Comparison of ENCODE assay signal across 18 cellular contexts in genomic region chr1:42178249-42178648, GRCh38.
DNase-seq lines count a peak whose midpoint lies in the region; ATAC-seq and TF ChIP-seq lines count a peak whose summit lies in the region.
"Had no signal": no experiment of that assay in that cellular context is flagged by ENCODE, and none has a peak within 500 bp of the region (broad histone marks: within the 10 kb centered on the region; RNA-seq: fewer than 3 reads in every experiment).

No MANE protein-coding gene starts in this region.

- H3K27me3 Mint-ChIP-seq in nephron progenitor cell (ENCODE audit: low read depth, poor library complexity): no peaks in the 10 kb centered on the region
- H3K27me3 Mint-ChIP-seq: stimulated activated naive B cell treated with anti-CD40 and anti-IgM and Interleukin-4, amounts not matched to agents 10 μg/mL and 1 μg/mL and 100 μg/mL, for 72 hours had no signal

- H3K4me3 Mint-ChIP-seq in nephron progenitor cell: no peak overlapping the region
- H3K4me3 Mint-ChIP-seq: CD8-positive, alpha-beta T cell; stimulated activated naive B cell treated with anti-CD40 and anti-IgM and Interleukin-4, amounts not matched to agents 10 μg/mL and 1 μg/mL and 100 μg/mL, for 72 hours had no signal

- H3K4me1 Mint-ChIP-seq in nephron progenitor cell: peaks cover 6% of the 10 kb centered on the region

- peak overlapping the region; percentile 48 for H3K27ac Mint-ChIP-seq in nephron progenitor cell
- H3K27ac Mint-ChIP-seq: CD8-positive, alpha-beta T cell; stimulated activated naive B cell treated with anti-CD40 and anti-IgM and Interleukin-4, amounts not matched to agents 10 μg/mL and 1 μg/mL and 100 μg/mL, for 72 hours had no signal

- TF ChIP-seq CTCF in choroid plexus epithelial cell (conservative IDR thresholded peaks at IDR 0.05; ENCODE audit: low read depth, low read length): no peak
- TF ChIP-seq CTCF in nephron progenitor cell (IDR thresholded peaks at IDR 0.05): no peak

- H3K36me3 Mint-ChIP-seq in nephron progenitor cell (ENCODE audit: low read depth): peaks cover 4% of the 10 kb centered on the region

- peak; percentile 19 for DNase-seq in COLO829 (ENCODE audit: low spot score)
- peak; percentile 29 for DNase-seq in OCI-M1 (lab: John Stamatoyannopoulos, UW)
- DNase-seq in choroid plexus epithelial cell (ENCODE audit: low read depth): peak; percentile 21
- no peak for DNase-seq in nephron progenitor cell
- no peak for DNase-seq in SIG-M5 (lab: John Stamatoyannopoulos, UW)
- DNase-seq in activated CD4-positive, alpha-beta T cell treated with anti-CD3 and anti-CD28 coated beads for 48 hours: no peak
- DNase-seq in DMS 273 treated with DMSO at 0.1 percent for 48 hours (lab: John Stamatoyannopoulos, UW): no peak
- DNase-seq: activated CD4-positive, alpha-beta T cell treated with anti-CD3 and anti-CD28 coated beads, Interleukin-2, amount 50 U/mL, for 48 hours; activated effector memory CD4-positive, alpha-beta T cell treated with Interleukin-2 at 50 U/mL for 16 hours; CD8-positive, alpha-beta T cell; gastrocnemius medialis; KBM-7; NCI-H187 treated with DMSO at 0.1 percent for 48 hours; NCI-H510A; stimulated activated naive B cell treated with anti-CD40 and anti-IgM and Interleukin-4, amounts not matched to agents 10 μg/mL and 1 μg/mL and 100 μg/mL, for 72 hours; tibial artery had no signal

- H3K9me3 Mint-ChIP-seq in nephron progenitor cell: no peaks in the 10 kb centered on the region
- H3K9me3 Mint-ChIP-seq: CD8-positive, alpha-beta T cell; stimulated activated naive B cell treated with anti-CD40 and anti-IgM and Interleukin-4, amounts not matched to agents 10 μg/mL and 1 μg/mL and 100 μg/mL, for 72 hours had no signal

- no peak for ATAC-seq in GM18907 (IDR thresholded peaks at IDR 0.05; ENCODE audit: unreplicated experiment)
- ATAC-seq: CD8-positive, alpha-beta T cell; gastrocnemius medialis; stimulated activated naive B cell treated with anti-CD40 and anti-IgM and Interleukin-4, amounts not matched to agents 10 μg/mL and 1 μg/mL and 100 μg/mL, for 72 hours had no signal

- H3K4me3 ChIP-seq in choroid plexus epithelial cell (ENCODE audit: low read depth, low read length): no peak overlapping the region
- H3K4me3 ChIP-seq: gastrocnemius medialis, HAP-1, tibial artery had no signal

Comparison
In these comparisons a context has a peak if more than half of its experiments do, and no peak if none do; other contexts are left out.
1. DNase-seq: peak in COLO829 (single experiment), OCI-M1 (single experiment) and choroid plexus epithelial cell (single experiment); none in nephron progenitor cell (single experiment), SIG-M5 (single experiment), activated CD4-positive, alpha-beta T cell treated with anti-CD3 and anti-CD28 coated beads for 48 hours (single experiment) and DMS 273 treated with DMSO at 0.1 percent for 48 hours (single experiment).